Comparison of ENCODE assay signal across 1 cellular context in genomic region chrX:16700734-16701133, GRCh38.
TF ChIP-seq lines count a peak whose summit lies in the region.

No MANE protein-coding gene starts in this region.

TF ChIP-seq in HepG2, 621 proteins besides CTCF, POLR2A, EP300 and RAD21:
- TF ChIP-seq ZNF251 (CRISPR knock-in tag; IDR thresholded peaks at IDR 0.05), result no peak
- TF ChIP-seq SIX4 (CRISPR knock-in tag; IDR thresholded peaks at IDR 0.05), result no peak
- peak; percentile 44 for TF ChIP-seq NFYB (CRISPR knock-in tag; IDR thresholded peaks at IDR 0.05)
- TF ChIP-seq PREB (CRISPR knock-in tag; IDR thresholded peaks at IDR 0.05), result no peak
- no peak for TF ChIP-seq MED13 (CRISPR knock-in tag; IDR thresholded peaks at IDR 0.05)
- 0 out of 2 replicates have a peak, but pooled peaks have one; percentile 39 for TF ChIP-seq NR2C2 (CRISPR knock-in tag; IDR thresholded peaks at IDR 0.05; ENCODE audit: borderline replicate concordance)
- no peak for TF ChIP-seq CSRNP1 (CRISPR knock-in tag; IDR thresholded peaks at IDR 0.05)
- no peak for TF ChIP-seq ZNF343 (CRISPR knock-in tag; IDR thresholded peaks at IDR 0.05)
- TF ChIP-seq CEBPB (IDR thresholded peaks at IDR 0.05; ENCODE audit: borderline replicate concordance, low read depth, low read length), result no peak
- no peak for TF ChIP-seq NR2F6 (IDR thresholded peaks at IDR 0.05)
- TF ChIP-seq NR2F6 (CRISPR knock-in tag; IDR thresholded peaks at IDR 0.05), result peak; percentile 29; the same call in 1 of the 2 replicates
- no peak for TF ChIP-seq SMAD1 (CRISPR knock-in tag; IDR thresholded peaks at IDR 0.05; ENCODE audit: borderline replicate concordance, low read depth)
- no peak for TF ChIP-seq ZNF207 (IDR thresholded peaks at IDR 0.05; ENCODE audit: borderline replicate concordance)
- TF ChIP-seq USF2 (IDR thresholded peaks at IDR 0.05; ENCODE audit: low read depth, low read length), result peak; percentile 33
- TF ChIP-seq USF2 (CRISPR knock-in tag; IDR thresholded peaks at IDR 0.05; ENCODE audit: borderline replicate concordance), result peak; percentile 60; the same call in 1 of the 2 replicates
- TF ChIP-seq ZNF672 (CRISPR knock-in tag; IDR thresholded peaks at IDR 0.05), result no peak
- no peak for TF ChIP-seq POLR2AphosphoS5 (IDR thresholded peaks at IDR 0.05; ENCODE audit: low read depth, low read length)
- TF ChIP-seq ZNF883 (CRISPR knock-in tag; IDR thresholded peaks at IDR 0.05; ENCODE audit: not compliant biosample characterization), result no peak
- TF ChIP-seq MLXIP (CRISPR knock-in tag; IDR thresholded peaks at IDR 0.05; ENCODE audit: borderline replicate concordance), result no peak
- no peak for TF ChIP-seq ZNF362 (CRISPR knock-in tag; IDR thresholded peaks at IDR 0.05; ENCODE audit: borderline replicate concordance)
